Comparison of ENCODE assay signal across 9 cellular contexts in genomic region chr7:65749518-65749917, GRCh38.
A peak's percentile ranks its signal among the peaks of the same experiment; 100 is the strongest.
DNase-seq lines count a peak whose midpoint lies in the region; ATAC-seq and TF ChIP-seq lines count a peak whose summit lies in the region.
"Had no signal": no experiment of that assay in that cellular context is flagged by ENCODE, and none has a peak within 500 bp of the region (broad histone marks: within the 10 kb centered on the region; RNA-seq: fewer than 3 reads in every experiment).

No MANE protein-coding gene starts in this region.

- H3K4me1 ChIP-seq in HCT116 (ENCODE audit: control insufficient read depth in 1 of 2, insufficient read depth in 2 of 2, low read length in 2 of 2) = peaks cover 4 to 15% of the 10 kb centered on the region in 2 experiments; a peak in 3 of 4 replicates
- H3K4me1 ChIP-seq in PC-3 (ENCODE audit: insufficient read depth, low read length) = peaks cover 8% of the 10 kb centered on the region; the same call in 1 of the 2 replicates

- H3K4me3 ChIP-seq in HCT116 (replicated peaks in 1 of 2; ENCODE audit: low read depth in 1 of 2, low read length in 2 of 2) (peak overlapping the region; percentile 81 to 97; a peak in 3 of 4 replicates), PC-3 (ENCODE audit: low read length) (peak overlapping the region; percentile 90; the same call in 1 of the 2 replicates), coronary artery (peak overlapping the region; percentile 82)

- no peak for TF ChIP-seq CTCF in HCT116 (IDR thresholded peaks at IDR 0.05 in 2 of 3, conservative IDR thresholded peaks at IDR 0.05 in 1 of 3; ENCODE audit: borderline replicate concordance in 1 of 3, insufficient read depth in 1 of 3, low read depth in 2 of 3, low read length in 2 of 3)
- TF ChIP-seq CTCF in PC-3 (conservative IDR thresholded peaks at IDR 0.05; ENCODE audit: low read depth, low read length) = peak; percentile 16; the same call in 1 of the 2 replicates
- TF ChIP-seq CTCF in coronary artery (IDR thresholded peaks at IDR 0.05) = no peak
- TF ChIP-seq CTCF in osteocyte (IDR thresholded peaks at IDR 0.05) = no peak

- H3K27ac ChIP-seq in HCT116 (ENCODE audit: low read depth, low read length) (no peak overlapping the region), PC-3 (ENCODE audit: low read length) (no peak overlapping the region), coronary artery (peak overlapping the region; percentile 85 to 94)

- H3K9me2 ChIP-seq in HCT116 (ENCODE audit: insufficient read depth) = no peaks in the 10 kb centered on the region
- H3K9me2 ChIP-seq in PC-3 (replicated peaks; ENCODE audit: low read length) = no peaks in the 10 kb centered on the region

- RAD21 ChIA-PET in HCT116 (lab: Charles Lee; ENCODE audit: low non-redundant PET in 1 of 2, low total read pairs in 2 of 2, uncharacterized antibody in 2 of 2, unreplicated experiment in 2 of 2) = no interaction called here

- no peaks in the 10 kb centered on the region for H4K20me1 ChIP-seq in HCT116 (ENCODE audit: insufficient read depth)
- no peaks in the 10 kb centered on the region for H4K20me1 ChIP-seq in PC-3 (ENCODE audit: low read length)

- H3K79me2 ChIP-seq in HCT116 (ENCODE audit: insufficient read depth, low read length) (peaks cover 51% of the 10 kb centered on the region), PC-3 (ENCODE audit: low read length) (peaks cover 51% of the 10 kb centered on the region)

- peak overlapping the region; percentile 100 for H3K4me3 Mint-ChIP-seq in osteocyte (ENCODE audit: unreplicated experiment)

- H3F3A ChIP-seq in PC-3 (ENCODE audit: low read length, unreplicated experiment) = no peaks in the 10 kb centered on the region

- CTCF ChIA-PET in HCT116 (lab: Charles Lee) (no interaction called here), PC-3 (lab: Charles Lee) (no interaction called here)

- no peaks in the 10 kb centered on the region for H3K9me3 Mint-ChIP-seq in osteocyte (ENCODE audit: unreplicated experiment)

- no peak overlapping the region for H2AFZ ChIP-seq in HCT116 (ENCODE audit: low read depth, low read length, poor library complexity, severe bottlenecking)
- no peak overlapping the region for H2AFZ ChIP-seq in PC-3 (ENCODE audit: low read length)

- H3K9ac ChIP-seq in HCT116 (ENCODE audit: low read length) (peak overlapping the region; percentile 89; the same call in 1 of the 2 replicates), PC-3 (ENCODE audit: low read length) (no peak overlapping the region)

- H3K9me3 ChIP-seq in HCT116 (ENCODE audit: control insufficient read depth in 1 of 2, insufficient read depth in 1 of 2, low read depth in 1 of 2, low read length in 2 of 2) (no peaks in the 10 kb centered on the region), PC-3 (ENCODE audit: low read length) (no peaks in the 10 kb centered on the region)

- peaks cover 5% of the 10 kb centered on the region for H3K36me3 Mint-ChIP-seq in osteocyte (ENCODE audit: unreplicated experiment)

- H3K27ac Mint-ChIP-seq in osteocyte (ENCODE audit: unreplicated experiment) = no peak overlapping the region

- TF ChIP-seq POLR2A in HCT116 (IDR thresholded peaks at IDR 0.05; ENCODE audit: borderline replicate concordance, extremely low read depth, insufficient read depth, insufficient read length) = no peak

- peak overlapping the region; percentile 75 for H3K4me2 ChIP-seq in HCT116 (ENCODE audit: low read length)
- peak overlapping the region; percentile 90 for H3K4me2 ChIP-seq in PC-3 (ENCODE audit: low read length)

- peaks cover 40% of the 10 kb centered on the region for H3K4me1 Mint-ChIP-seq in osteocyte (ENCODE audit: unreplicated experiment)

- H3K27me3 Mint-ChIP-seq in osteocyte (ENCODE audit: unreplicated experiment) = no peaks in the 10 kb centered on the region

- H3K36me3 ChIP-seq in HCT116 (ENCODE audit: control insufficient read depth in 1 of 2, insufficient read depth in 2 of 2, low read length in 2 of 2) (peaks cover 4 to 9% of the 10 kb centered on the region in 2 experiments; a peak in 1 of 4 replicates), PC-3 (ENCODE audit: low read depth, low read length) (no peaks in the 10 kb centered on the region; the same call in 1 of the 2 replicates)

- no peak for TF ChIP-seq RAD21 in HCT116 (IDR thresholded peaks at IDR 0.05; ENCODE audit: low read depth)

- POLR2A ChIA-PET in HCT116 (lab: Charles Lee) = no interaction called here
- POLR2A ChIA-PET in PC-3 (lab: Charles Lee; ENCODE audit: unreplicated experiment) = no interaction called here

- no peaks in the 10 kb centered on the region for H3K27me3 ChIP-seq in HCT116 (ENCODE audit: insufficient read depth, low read length)
- H3K27me3 ChIP-seq in PC-3 (ENCODE audit: low read length) = no peaks in the 10 kb centered on the region

- DNase-seq in HCT116 (ENCODE audit: low read depth, low spot score) = no peak
- DNase-seq in PC-3 = no peak
- no peak for DNase-seq in coronary artery (ENCODE audit: low spot score)
- DNase-seq in osteocyte (ENCODE audit: extremely low spot score, unreplicated experiment) = no peak
- no peak for DNase-seq in UCSD-AML1 (lab: John Stamatoyannopoulos, UW; ENCODE audit: unreplicated experiment)
- no peak for DNase-seq in COLO668 (lab: John Stamatoyannopoulos, UW; ENCODE audit: unreplicated experiment)
- DNase-seq: activated effector memory CD4-positive, alpha-beta T cell treated with Interleukin-2 at 50 U/mL for 16 hours; T1000 had no signal

- intact Hi-C loops in HCT116 (cut with micrococcal nuclease) = no loop called here
- intact Hi-C loops in PC-3 (cut with micrococcal nuclease) = no loop called here

- BruUV-seq in HCT116 (replicated peaks; lab: Mats Ljungman, UMichigan) = no TSS peak
- no TSS peak for BruUV-seq in PC-3 (replicated peaks; lab: Mats Ljungman, UMichigan)

- ATAC-seq in HCT116 = no peak
- ATAC-seq in PC-3 = no peak
- ATAC-seq in HG03045 (IDR thresholded peaks at IDR 0.05; ENCODE audit: unreplicated experiment) = no peak

TF ChIP-seq in HCT116, 20 proteins besides CTCF, POLR2A, EP300 and RAD21:
- TF ChIP-seq ATF3 (IDR thresholded peaks at IDR 0.05) = no peak
- TF ChIP-seq JUND (IDR thresholded peaks at IDR 0.05) = no peak
- no peak for TF ChIP-seq ZNF274 (IDR thresholded peaks at IDR 0.05; ENCODE audit: low read depth, low read length)
- TF ChIP-seq CBX3 (IDR thresholded peaks at IDR 0.05; ENCODE audit: low read depth) = no peak
- TF ChIP-seq ZFX (IDR thresholded peaks at IDR 0.05) = no peak
- TF ChIP-seq YY1 (IDR thresholded peaks at IDR 0.05; ENCODE audit: extremely low read depth, insufficient replicate concordance, low read depth, low read length) = no peak
- TF ChIP-seq EGR1 (IDR thresholded peaks at IDR 0.05; ENCODE audit: low read depth) = no peak
- TF ChIP-seq EZH2phosphoT487 (IDR thresholded peaks at IDR 0.05; ENCODE audit: borderline replicate concordance) = no peak
- no peak for TF ChIP-seq FOSL1 (IDR thresholded peaks at IDR 0.05; ENCODE audit: low read depth)
- TF ChIP-seq CEBPB (IDR thresholded peaks at IDR 0.05; ENCODE audit: low read depth) = no peak
- TF ChIP-seq REST (IDR thresholded peaks at IDR 0.05; ENCODE audit: low read depth) = no peak
- no peak for TF ChIP-seq TCF7L2 (IDR thresholded peaks at IDR 0.05; ENCODE audit: borderline replicate concordance, extremely low read depth, insufficient read depth, insufficient read length)
- no peak for TF ChIP-seq SP1 (IDR thresholded peaks at IDR 0.05; ENCODE audit: low read depth)
TF ChIP-seq in HCT116: peak in this region for 0.

Comparison
In these comparisons a context has a peak if more than half of its experiments do, and no peak if none do; other contexts are left out.
1. H3K27ac ChIP-seq: peak in coronary artery (2 of 2); none in HCT116 (single experiment) and PC-3 (single experiment).
2. Peak in every context shown above with its lines, with median percentiles within 50 percentile points of each other: H3K4me3 ChIP-seq.